Comparison of ENCODE assay signal across 2 cellular contexts in genomic region chr11:66600924-66601233, GRCh38.
TF ChIP-seq lines count a peak whose summit lies in the region.

No MANE protein-coding gene starts in this region.

TF ChIP-seq in IMR-90, 13 proteins besides CTCF, POLR2A, EP300 and RAD21:
- TF ChIP-seq MAFK (IDR thresholded peaks at IDR 0.05; ENCODE audit: low read depth, low read length) (no peak), SMC3 (IDR thresholded peaks at IDR 0.05; ENCODE audit: low read depth, low read length) (no peak), USF2 (IDR thresholded peaks at IDR 0.05; ENCODE audit: low read depth, low read length) (no peak), ELK1 (IDR thresholded peaks at IDR 0.05; ENCODE audit: borderline replicate concordance, low read depth, low read length) (no peak), MXI1 (IDR thresholded peaks at IDR 0.05; ENCODE audit: borderline replicate concordance, low read depth, low read length) (no peak), NFE2L2 (IDR thresholded peaks at IDR 0.05; ENCODE audit: low read depth, low read length) (no peak), MAZ (IDR thresholded peaks at IDR 0.05; ENCODE audit: borderline replicate concordance, low read depth, low read length) (no peak), BHLHE40 (IDR thresholded peaks at IDR 0.05; ENCODE audit: low read depth, low read length) (no peak), CEBPB (IDR thresholded peaks at IDR 0.05; ENCODE audit: low read depth, low read length) (no peak), FOS (IDR thresholded peaks at IDR 0.05; ENCODE audit: low read depth, low read length) (no peak), CHD1 (IDR thresholded peaks at IDR 0.05; ENCODE audit: low read depth, low read length) (no peak)

TF ChIP-seq in GM12878, 131 proteins besides CTCF, POLR2A, EP300 and RAD21:
- no peak for TF ChIP-seq SUZ12 (IDR thresholded peaks at IDR 0.05; ENCODE audit: unreplicated experiment)
- TF ChIP-seq IKZF1 (conservative IDR thresholded peaks at IDR 0.05), result 0 out of 2 replicates have a peak, but pooled peaks have one; percentile 15
- TF ChIP-seq SP1 (IDR thresholded peaks at IDR 0.05; ENCODE audit: low read depth, low read length), result no peak
- TF ChIP-seq RAD51 (IDR thresholded peaks at IDR 0.05), result no peak
- no peak for TF ChIP-seq ZNF207 (IDR thresholded peaks at IDR 0.05; ENCODE audit: borderline replicate concordance)
- no peak for TF ChIP-seq MEF2B (IDR thresholded peaks at IDR 0.05; ENCODE audit: partially characterized antibody, poor library complexity, severe bottlenecking)
